Comparison of ENCODE assay signal across 12 cellular contexts in genomic region chrX:40663880-40664630, GRCh38. TPM values are rescaled to one million over a fixed set of nuclear protein-coding genes. Genes with fewer than 3 reads are reported as not detected.
A peak's percentile ranks its signal among the peaks of the same experiment; 100 is the strongest.
DNase-seq lines count a peak whose midpoint lies in the region; ATAC-seq and TF ChIP-seq lines count a peak whose summit lies in the region.
"Had no signal": no experiment of that assay in that cellular context is flagged by ENCODE, and none has a peak within 500 bp of the region (broad histone marks: within the 10 kb centered on the region; RNA-seq: fewer than 3 reads in every experiment).

No MANE protein-coding gene starts in this region.

- peaks cover 28% of the 10 kb centered on the region for H3K36me3 ChIP-seq in CD8-positive, alpha-beta memory T cell (ENCODE audit: insufficient read depth, low read length)

- peak overlapping the region in 2 of 7 donors; percentile 20 to 65 for H3K4me3 Mint-ChIP-seq in CD8-positive, alpha-beta memory T cell
- H3K4me3 Mint-ChIP-seq in endothelial cell (ENCODE audit: unreplicated experiment) (no peak overlapping the region), nephron (no peak overlapping the region)

- ATAC-seq in HG03045 (IDR thresholded peaks at IDR 0.05; ENCODE audit: unreplicated experiment): no peak
- ATAC-seq: naive thymus-derived CD8-positive, alpha-beta T cell had no signal

- no peak overlapping the region for H3K4me3 ChIP-seq in CD8-positive, alpha-beta memory T cell (ENCODE audit: low read length)
- no peak overlapping the region for H3K4me3 ChIP-seq in NB4 (ENCODE audit: low read depth, low read length)

- no peaks in the 10 kb centered on the region for H3K27me3 ChIP-seq in CD8-positive, alpha-beta memory T cell (ENCODE audit: insufficient read depth, low read length, poor library complexity, severe bottlenecking)

- POLR2A ChIA-PET in CD8-positive, alpha-beta memory T cell (lab: Charles Lee): no interaction called here

- no peak for TF ChIP-seq POLR2A in NB4 (IDR thresholded peaks at IDR 0.05; ENCODE audit: extremely low read depth, insufficient read length)

- H3K4me1 ChIP-seq in CD8-positive, alpha-beta memory T cell (ENCODE audit: insufficient read depth, low read length): peaks cover 8% of the 10 kb centered on the region

- TF ChIP-seq CTCF in NB4 (IDR thresholded peaks at IDR 0.05; ENCODE audit: low read depth, low read length): peak; percentile 16
- no peak for TF ChIP-seq CTCF in endothelial cell (IDR thresholded peaks at IDR 0.05; ENCODE audit: unreplicated experiment)
- peak in 2 of 3 experiments; percentile 11 to 27 for TF ChIP-seq CTCF in nephron (IDR thresholded peaks at IDR 0.05; ENCODE audit: unreplicated experiment in 3 of 3)
- no peak for TF ChIP-seq CTCF in GM10266 (IDR thresholded peaks at IDR 0.05; ENCODE audit: control insufficient read depth, insufficient read depth, low read depth, missing control alignments)

- no peak for DNase-seq in CD8-positive, alpha-beta memory T cell
- no peak for DNase-seq in NB4 (ENCODE audit: low read depth)
- DNase-seq in endothelial cell (ENCODE audit: low spot score): peak; percentile 11
- DNase-seq in GM10266 (ENCODE audit: extremely low spot score): no peak
- DNase-seq in RPMI8226: no peak
- no peak for DNase-seq in GOT3 (lab: John Stamatoyannopoulos, UW)
- DNase-seq: activated T-cell treated with anti-CD3 and anti-CD28 coated beads, Interleukin-2, amount 50 U/mL, for 1 hour; Kasumi-1; SHP77 treated with DMSO at 0.1 percent for 48 hours had no signal

- peaks cover 7 to 68% (median 28%) of the 10 kb centered on the region in 3 donors for H3K36me3 Mint-ChIP-seq in CD8-positive, alpha-beta memory T cell
- peaks cover 11% of the 10 kb centered on the region for H3K36me3 Mint-ChIP-seq in endothelial cell (ENCODE audit: low read depth, unreplicated experiment)
- H3K36me3 Mint-ChIP-seq in nephron (ENCODE audit: low read depth): peaks cover 53% of the 10 kb centered on the region

- H3K9me3 Mint-ChIP-seq in CD8-positive, alpha-beta memory T cell: no peaks in the 10 kb centered on the region
- H3K9me3 Mint-ChIP-seq in endothelial cell (ENCODE audit: unreplicated experiment) (no peaks in the 10 kb centered on the region), nephron (no peaks in the 10 kb centered on the region)
- H3K9me3 Mint-ChIP-seq: naive thymus-derived CD8-positive, alpha-beta T cell had no signal

- CTCF ChIA-PET in CD8-positive, alpha-beta memory T cell (lab: Charles Lee): interaction anchor here (1.0 kb wide), 2 partner anchors 9 to 80 kb away, joined by 3 to 4 read pairs; no protein-coding TSS in a partner anchor

- peaks cover 18 to 19% (median 19%) of the 10 kb centered on the region in 3 donors for H3K4me1 Mint-ChIP-seq in CD8-positive, alpha-beta memory T cell
- H3K4me1 Mint-ChIP-seq in endothelial cell (ENCODE audit: unreplicated experiment) (no peaks in the 10 kb centered on the region), nephron (no peaks in the 10 kb centered on the region)

- H3K27ac Mint-ChIP-seq in CD8-positive, alpha-beta memory T cell: peak overlapping the region; percentile 43 to 96 (median 76)
- H3K27ac Mint-ChIP-seq in endothelial cell (ENCODE audit: unreplicated experiment): no peak overlapping the region
- H3K27ac Mint-ChIP-seq in nephron: no peak overlapping the region

- H3K27me3 Mint-ChIP-seq in CD8-positive, alpha-beta memory T cell: no peaks in the 10 kb centered on the region
- H3K27me3 Mint-ChIP-seq in endothelial cell (ENCODE audit: unreplicated experiment) (no peaks in the 10 kb centered on the region), nephron (ENCODE audit: low read depth) (no peaks in the 10 kb centered on the region)
- H3K27me3 Mint-ChIP-seq: naive thymus-derived CD8-positive, alpha-beta T cell had no signal

- H3K27ac ChIP-seq in CD8-positive, alpha-beta memory T cell (ENCODE audit: low read depth, low read length): no peak overlapping the region

- no peaks in the 10 kb centered on the region for H3K9me3 ChIP-seq in CD8-positive, alpha-beta memory T cell (ENCODE audit: low read length)

RNA-seq across cellular contexts. Expression of gene CXorf38, which starts 16.7 kb away (rescaled TPM):
- 10 to 100 TPM; 16.5 to 16.7 TPM for total RNA-seq in CD8-positive, alpha-beta memory T cell
- polyA plus RNA-seq in CD8-positive, alpha-beta memory T cell: 38.0 TPM
- total RNA-seq in endothelial cell (ENCODE audit: unreplicated experiment): 9.3 TPM

RNA-seq across cellular contexts. Expression of gene MPC1L, which starts 40.8 kb away (rescaled TPM):
- not detected for total RNA-seq in CD8-positive, alpha-beta memory T cell
- not detected for polyA plus RNA-seq in CD8-positive, alpha-beta memory T cell
- total RNA-seq in endothelial cell (ENCODE audit: unreplicated experiment): not detected
- total RNA-seq: naive thymus-derived CD8-positive, alpha-beta T cell had no signal
- polyA plus RNA-seq: naive thymus-derived CD8-positive, alpha-beta T cell had no signal

Comparison
In these comparisons a context has a peak if more than half of its experiments do, and no peak if none do; other contexts are left out.
1. H3K27ac Mint-ChIP-seq: peak in CD8-positive, alpha-beta memory T cell (8 of 8); none in endothelial cell (single experiment) and nephron (0 of 3).
2. CTCF ChIP-seq: peak in NB4 (single experiment) and nephron (2 of 3); none in endothelial cell (single experiment) and GM10266 (single experiment).